8 cellular contexts compared by ENCODE assay signal in the genomic region with DNA sequence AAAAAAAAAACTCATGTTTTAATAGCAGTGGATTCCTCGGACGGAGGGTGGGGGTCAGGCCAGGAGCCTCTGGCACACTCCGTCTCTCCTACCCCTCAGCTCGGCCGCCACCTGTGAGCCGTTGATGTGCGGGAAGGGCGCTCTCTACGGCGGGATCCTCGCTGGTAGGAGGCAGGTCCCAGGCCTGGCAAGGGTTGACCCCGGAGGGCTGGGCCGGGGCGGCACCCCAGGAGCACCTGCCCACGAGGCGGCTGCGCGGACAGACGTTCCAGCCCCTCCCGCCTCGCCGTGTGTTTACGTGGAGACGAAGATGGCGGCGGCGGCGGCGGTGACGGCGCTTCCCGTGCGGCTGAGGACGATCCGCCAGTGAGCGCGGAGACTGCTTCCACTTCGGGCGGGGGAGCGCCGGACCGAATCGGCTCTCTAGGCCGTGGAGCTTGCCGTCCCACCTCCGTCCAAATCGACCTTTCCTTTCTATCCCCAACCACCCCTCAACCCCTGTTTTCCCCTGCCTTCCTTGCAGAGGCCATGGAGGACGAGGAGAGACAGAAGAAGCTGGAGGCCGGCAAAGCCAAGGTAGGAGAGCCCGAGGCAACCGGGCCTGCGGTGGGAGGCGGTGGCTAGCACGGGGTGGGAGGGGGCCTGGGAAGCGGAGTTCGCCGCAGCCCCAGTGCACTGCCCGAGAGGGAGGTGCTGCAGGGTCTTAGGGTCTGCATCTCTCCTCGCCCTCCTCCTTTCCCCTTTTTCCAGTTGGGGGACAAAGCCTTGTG. TPM values are rescaled to one million over a fixed set of nuclear protein-coding genes. Genes with fewer than 3 reads are reported as not detected.
A peak's percentile ranks its signal among the peaks of the same experiment; 100 is the strongest.
DNase-seq lines count a peak whose midpoint lies in the region; ATAC-seq, FAIRE-seq and TF ChIP-seq lines count a peak whose summit lies in the region.

TSS of gene AKAP9 (plus strand) at position 291 of the 770 bp plus-strand sequence. CDS start at position 529, 238 bp downstream.

- no peaks in the 10 kb centered on the region for H3K9me3 ChIP-seq in right atrium auricular region
- H3K9me3 ChIP-seq in vagina: no peaks in the 10 kb centered on the region

- TF ChIP-seq CTCF in right atrium auricular region (IDR thresholded peaks at IDR 0.05) (no peak), vagina (IDR thresholded peaks at IDR 0.05) (no peak)

- peak within 1 kb of the TSS; percentile 94 for H3K4me3 Mint-ChIP-seq in T-helper 1 cell treated with Interleukin-12 subunit alpha and Interleukin-12 subunit beta and Interleukin-4 antibody, amounts not matched to agents 30 μg/mL and 1 μg/mL, for 36 hours

- TF ChIP-seq POLR2A in GM12892 (IDR thresholded peaks at IDR 0.05; ENCODE audit: low read depth, low read length): peak; percentile 80
- peak in 1 of 2 donors; percentile 62 for TF ChIP-seq POLR2A in vagina (IDR thresholded peaks at IDR 0.05)

- H3K27ac Mint-ChIP-seq in T-helper 1 cell treated with Interleukin-12 subunit alpha and Interleukin-12 subunit beta and Interleukin-4 antibody, amounts not matched to agents 30 μg/mL and 1 μg/mL, for 36 hours: peak within 1 kb of the TSS; percentile 95

- H3K9me3 Mint-ChIP-seq in T-helper 1 cell treated with Interleukin-12 subunit alpha and Interleukin-12 subunit beta and Interleukin-4 antibody, amounts not matched to agents 30 μg/mL and 1 μg/mL, for 36 hours: no peaks in the 10 kb centered on the region

- peaks cover 3% of the 10 kb centered on the region for H3K36me3 Mint-ChIP-seq in T-helper 1 cell treated with Interleukin-12 subunit alpha and Interleukin-12 subunit beta and Interleukin-4 antibody, amounts not matched to agents 30 μg/mL and 1 μg/mL, for 36 hours (ENCODE audit: low read depth)

- H3K4me1 Mint-ChIP-seq in T-helper 1 cell treated with Interleukin-12 subunit alpha and Interleukin-12 subunit beta and Interleukin-4 antibody, amounts not matched to agents 30 μg/mL and 1 μg/mL, for 36 hours (ENCODE audit: low read depth): peaks cover 22% of the 10 kb centered on the region

- H3K4me1 ChIP-seq in right atrium auricular region (peaks cover 0 to 37% of the 10 kb centered on the region in 2 donors), rectal smooth muscle tissue (ENCODE audit: control insufficient read depth, insufficient read depth, low read length) (peaks cover 11% of the 10 kb centered on the region), vagina (peaks cover 31% of the 10 kb centered on the region)

- H3K27me3 ChIP-seq in right atrium auricular region (no peaks in the 10 kb centered on the region), rectal smooth muscle tissue (ENCODE audit: control insufficient read depth, insufficient read depth, low read length) (no peaks in the 10 kb centered on the region), vagina (no peaks in the 10 kb centered on the region)

- H3K4me3 ChIP-seq in right atrium auricular region (peak within 1 kb of the TSS; percentile 73 to 81), rectal smooth muscle tissue (ENCODE audit: low read length) (peak within 1 kb of the TSS; percentile 87), vagina (peak within 1 kb of the TSS; percentile 62 to 72)

- peaks cover 3% of the 10 kb centered on the region for H3K27me3 Mint-ChIP-seq in T-helper 1 cell treated with Interleukin-12 subunit alpha and Interleukin-12 subunit beta and Interleukin-4 antibody, amounts not matched to agents 30 μg/mL and 1 μg/mL, for 36 hours (ENCODE audit: low read depth)

- H3K36me3 ChIP-seq in right atrium auricular region (no peaks in the 10 kb centered on the region), rectal smooth muscle tissue (ENCODE audit: control insufficient read depth, insufficient read depth, low read length) (no peaks in the 10 kb centered on the region), vagina (no peaks in the 10 kb centered on the region)

- peak; percentile 94 for FAIRE-seq in GM12892 (lab: Jason Lieb, UNC)

- intact Hi-C loops in vagina (cut with DNase I): no loop called here

- peak; percentile 91 for ATAC-seq in HG02678 (IDR thresholded peaks at IDR 0.05; ENCODE audit: unreplicated experiment)

- DNase-seq in GM12892 (ENCODE audit: insufficient read length): peak; percentile 69
- DNase-seq in NCI-H128 (lab: John Stamatoyannopoulos, UW; ENCODE audit: unreplicated experiment): peak; percentile 56
- peak; percentile 36 for DNase-seq in amniotic stem cell (lab: John Stamatoyannopoulos, UW)
- DNase-seq in right atrium auricular region (ENCODE audit: low spot score): peak; percentile 82
- DNase-seq in vagina (ENCODE audit: extremely low spot score in 2 of 2): peak in 1 of 2 donors; percentile 89

- peak within 1 kb of the TSS; percentile 95 to 97 for H3K27ac ChIP-seq in right atrium auricular region
- H3K27ac ChIP-seq in rectal smooth muscle tissue (ENCODE audit: low read depth, low read length): peak within 1 kb of the TSS; percentile 92
- peak within 1 kb of the TSS; percentile 95 for H3K27ac ChIP-seq in vagina

- H3K9ac ChIP-seq in rectal smooth muscle tissue (ENCODE audit: low read length): peak within 1 kb of the TSS; percentile 78

RNA-seq across cellular contexts. Expression of gene AKAP9, which starts in this region (rescaled TPM):
- polyA plus RNA-seq in GM12892 (2012; ENCODE audit: missing spikeins): 26.4 TPM
- total RNA-seq in right atrium auricular region: 10 to 100 TPM; 28.5 to 41.8 TPM
- 75.4 TPM for total RNA-seq in vagina
